15 cellular contexts compared by ENCODE assay signal in genomic region chr17:3645310-3645709, GRCh38.
"Had no signal": no experiment of that assay in that cellular context is flagged by ENCODE, and none has a peak within 500 bp of the region (broad histone marks: within the 10 kb centered on the region; RNA-seq: fewer than 3 reads in every experiment).

No MANE protein-coding gene starts in this region.

- H3K4me3 Mint-ChIP-seq: activated naive CD8-positive, alpha-beta T cell; activated T-cell treated with anti-CD3 and anti-CD28 coated beads, Interleukin-2, amount 50 U/mL, for 72 hours; neural crest cell; T-helper 17 cell had no signal

- H3K27me3 Mint-ChIP-seq: activated naive CD8-positive, alpha-beta T cell; T-helper 17 cell had no signal

- DNase-seq: activated CD8-positive, alpha-beta memory T cell treated with anti-CD3 and anti-CD28 coated beads, Interleukin-2, amount 50 U/mL, for 4 hours; activated T-cell treated with anti-CD3 and anti-CD28 coated beads, Interleukin-2, amount 50 U/mL, for 72 hours; effector CD4-positive, alpha-beta T cell; gastrocnemius medialis; kidney; midbrain; stimulated activated CD4-positive, alpha-beta T cell treated with anti-CD3 and anti-CD28 coated beads, Interleukin-2, amount 100 ng/mL, for 48 hours; T-helper 17 cell; upper lobe of left lung; WERI-Rb-1 had no signal

- ATAC-seq: activated T-cell treated with anti-CD3 and anti-CD28 coated beads, Interleukin-2, amount 50 U/mL, for 72 hours; gastrocnemius medialis; heart left ventricle; left lobe of liver; right cardiac atrium had no signal

- H3K9me3 Mint-ChIP-seq: activated T-cell treated with anti-CD3 and anti-CD28 coated beads, Interleukin-2, amount 50 U/mL, for 72 hours; neural crest cell had no signal

- H3K27ac Mint-ChIP-seq: activated naive CD8-positive, alpha-beta T cell; activated T-cell treated with anti-CD3 and anti-CD28 coated beads, Interleukin-2, amount 50 U/mL, for 72 hours; T-helper 17 cell had no signal
